Comparison of ENCODE assay signal across 25 cellular contexts in genomic region chr22:27495325-27495724, GRCh38.
"Had no signal": no experiment of that assay in that cellular context is flagged by ENCODE, and none has a peak within 500 bp of the region (broad histone marks: within the 10 kb centered on the region; RNA-seq: fewer than 3 reads in every experiment).

No MANE protein-coding gene starts in this region.

- H3K27ac ChIP-seq: colonic mucosa, esophagus squamous epithelium, heart right ventricle, left lung, psoas muscle, sigmoid colon, stomach, thyroid gland had no signal

- H3K27me3 Mint-ChIP-seq: dendritic cell treated with granulocyte-macrophage colony-stimulating factor and Interleukin-4, amounts not matched to agents 40 ng/mL and 50 ng/mL, for 4 days; naive thymus-derived CD4-positive, alpha-beta T cell had no signal

- H3K4me3 ChIP-seq: colonic mucosa, esophagus squamous epithelium, heart right ventricle, left lung, psoas muscle, sigmoid colon, stomach, thyroid gland had no signal

- H3K27me3 ChIP-seq: colonic mucosa, esophagus squamous epithelium, stomach, thyroid gland had no signal

- DNase-seq: colonic mucosa; effector memory CD4-positive, alpha-beta T cell; erythroblast; esophagus squamous epithelium; foreskin melanocyte; glutamatergic neuron; heart right ventricle; hippocampal formation; left cardiac atrium; left lung; mesenchymal stem cell; midbrain; naive thymus-derived CD4-positive, alpha-beta T cell; nucleus accumbens; right cardiac atrium; sigmoid colon; stimulated activated CD4-positive, alpha-beta T cell treated with anti-CD3 and anti-CD28 coated beads, Interleukin-2, amount 100 ng/mL, for 24 hours; stimulated activated CD4-positive, alpha-beta T cell treated with anti-CD3 and anti-CD28 coated beads, Interleukin-4, amount 100 ng/mL, for 24 hours; stimulated activated naive CD4-positive, alpha-beta T cell treated with Interleukin-2 at 50 U/mL for 16 hours; stomach; thyroid gland; trophoblast cell had no signal

- ATAC-seq: heart right ventricle; left cardiac atrium; left lung; naive thymus-derived CD4-positive, alpha-beta T cell; psoas muscle; right cardiac atrium; stimulated activated effector memory CD8-positive, alpha-beta T cell treated with anti-CD3 and anti-CD28 coated beads, Interleukin-12 subunit alpha, Interleukin-12 subunit beta, amount 100 ng/mL, for 72 hours had no signal

- H3K4me1 ChIP-seq: colonic mucosa, esophagus squamous epithelium, heart right ventricle, left lung, psoas muscle, sigmoid colon, thyroid gland had no signal

- H3K4me1 Mint-ChIP-seq: stimulated activated effector memory CD8-positive, alpha-beta T cell treated with anti-CD3 and anti-CD28 coated beads, Interleukin-12 subunit alpha, Interleukin-12 subunit beta, amount 100 ng/mL, for 72 hours had no signal

- H3K4me3 Mint-ChIP-seq: dendritic cell treated with granulocyte-macrophage colony-stimulating factor and Interleukin-4, amounts not matched to agents 40 ng/mL and 50 ng/mL, for 4 days; naive thymus-derived CD4-positive, alpha-beta T cell; stimulated activated effector memory CD8-positive, alpha-beta T cell treated with anti-CD3 and anti-CD28 coated beads, Interleukin-12 subunit alpha, Interleukin-12 subunit beta, amount 100 ng/mL, for 72 hours had no signal

- H3K9me3 ChIP-seq: colonic mucosa, psoas muscle, thyroid gland had no signal

- H3K36me3 ChIP-seq: colonic mucosa, esophagus squamous epithelium, heart right ventricle, left lung, sigmoid colon, stomach, thyroid gland had no signal

- H3K27ac Mint-ChIP-seq: dendritic cell treated with granulocyte-macrophage colony-stimulating factor and Interleukin-4, amounts not matched to agents 40 ng/mL and 50 ng/mL, for 4 days; naive thymus-derived CD4-positive, alpha-beta T cell; stimulated activated effector memory CD8-positive, alpha-beta T cell treated with anti-CD3 and anti-CD28 coated beads, Interleukin-12 subunit alpha, Interleukin-12 subunit beta, amount 100 ng/mL, for 72 hours had no signal

- H3K36me3 Mint-ChIP-seq: stimulated activated effector memory CD8-positive, alpha-beta T cell treated with anti-CD3 and anti-CD28 coated beads, Interleukin-12 subunit alpha, Interleukin-12 subunit beta, amount 100 ng/mL, for 72 hours had no signal
